In the genomic region with DNA sequence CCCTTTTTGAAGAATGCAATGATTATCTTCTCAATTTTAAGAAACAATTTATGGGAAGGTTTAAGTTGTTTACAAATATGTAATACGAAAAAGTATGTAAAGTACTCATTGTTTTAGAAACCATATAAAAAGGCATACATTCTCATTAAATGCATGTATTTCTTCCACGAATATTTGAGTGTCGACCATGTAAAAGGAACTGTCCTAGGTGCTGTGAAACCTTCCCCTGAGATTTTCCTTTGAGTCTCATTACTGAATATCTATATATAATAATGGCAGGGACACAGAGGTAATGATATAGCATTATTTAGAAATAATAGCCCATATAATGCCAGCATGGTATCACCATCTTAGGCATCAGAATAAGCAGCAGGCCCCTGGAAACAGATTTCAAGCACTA, we compare ENCODE assay signal across 26 cellular contexts.
"Had no signal": no experiment of that assay in that cellular context is flagged by ENCODE, and none has a peak within 500 bp of the region (broad histone marks: within the 10 kb centered on the region; RNA-seq: fewer than 3 reads in every experiment).

No MANE protein-coding gene starts in this region.

- FAIRE-seq: endothelial cell of umbilical vein, keratinocyte had no signal

- H3K4me1 ChIP-seq: esophagus squamous epithelium, heart right ventricle, lower lobe of right lung, prostate gland, right atrium auricular region, suprapubic skin had no signal

- DNase-seq: dermis blood vessel endothelial cell; effector memory CD4-positive, alpha-beta T cell; esophagus squamous epithelium; foreskin melanocyte; glutamatergic neuron; heart right ventricle; hypothalamus; left ventricle myocardium superior; lower lobe of right lung; naive thymus-derived CD8-positive, alpha-beta T cell; nephron progenitor cell; nucleus accumbens; stimulated activated CD4-positive, alpha-beta T cell treated with anti-CD3 and anti-CD28 coated beads, Interleukin-12 subunit alpha, Interleukin-12 subunit beta, amount 100 ng/mL, for 4 hours; stimulated activated CD4-positive, alpha-beta T cell treated with anti-CD3 and anti-CD28 coated beads, Interleukin-1b, Interleukin-23, amount 100 ng/mL, for 48 hours; stimulated activated CD4-positive, alpha-beta T cell treated with anti-CD3 and anti-CD28 coated beads, Interleukin-4, amount 100 ng/mL, for 1 hour; stimulated activated CD8-positive, alpha-beta memory T cell treated with anti-CD3 and anti-CD28 coated beads, Interleukin-4, amount 100 ng/mL, for 48 hours; stimulated activated naive CD4-positive, alpha-beta T cell; stimulated activated naive CD8-positive, alpha-beta T cell treated with anti-CD3 and anti-CD28 coated beads, Interleukin-15, amount 100 ng/mL, for 72 hours; trophoblast cell had no signal

- H3K36me3 ChIP-seq: esophagus squamous epithelium, heart right ventricle, lower lobe of right lung, prostate gland, right atrium auricular region, suprapubic skin had no signal

- H3K27ac ChIP-seq: esophagus squamous epithelium, heart right ventricle, lower lobe of right lung, prostate gland, right atrium auricular region, suprapubic skin had no signal

- H3K4me3 ChIP-seq: esophagus squamous epithelium, heart right ventricle, lower lobe of right lung, prostate gland, right atrium auricular region, smooth muscle cell, suprapubic skin had no signal

- H3K4me2 ChIP-seq: smooth muscle cell had no signal

- ATAC-seq: heart right ventricle; left ventricle myocardium superior; lower lobe of right lung; naive thymus-derived CD8-positive, alpha-beta T cell; sciatic nerve; stimulated activated naive CD8-positive, alpha-beta T cell treated with anti-CD3 and anti-CD28 coated beads, Interleukin-15, amount 100 ng/mL, for 72 hours had no signal

- H3K27me3 ChIP-seq: esophagus squamous epithelium, heart right ventricle, right atrium auricular region, suprapubic skin had no signal

- H3K9me3 ChIP-seq: esophagus squamous epithelium, heart right ventricle, lower lobe of right lung, prostate gland, right atrium auricular region, suprapubic skin had no signal
